Comparison of ENCODE assay signal across 20 cellular contexts in the genomic region with DNA sequence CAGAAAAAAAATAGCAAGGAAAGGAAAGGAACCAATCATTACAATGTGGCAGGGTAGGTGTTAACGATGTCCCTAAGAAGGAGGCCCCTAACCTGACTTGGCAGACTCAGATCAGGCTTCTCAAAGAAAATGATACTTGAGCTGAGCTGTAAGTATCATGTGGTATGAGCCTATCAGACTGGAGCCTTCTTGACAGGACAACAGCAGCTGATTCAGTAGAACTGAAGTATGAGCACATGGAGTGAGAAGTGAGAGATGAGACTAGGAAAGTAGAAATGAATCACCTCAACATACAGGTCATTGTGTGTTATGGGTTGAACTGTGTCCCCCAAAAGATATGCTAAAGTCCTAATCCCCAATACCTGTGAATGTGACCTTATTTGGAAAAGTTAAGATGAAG.
DNase-seq lines count a peak whose midpoint lies in the region; ATAC-seq, FAIRE-seq and TF ChIP-seq lines count a peak whose summit lies in the region.
"Had no signal": no experiment of that assay in that cellular context is flagged by ENCODE, and none has a peak within 500 bp of the region (broad histone marks: within the 10 kb centered on the region; RNA-seq: fewer than 3 reads in every experiment).

No MANE protein-coding gene starts in this region.

- no peak overlapping the region for H3K27ac ChIP-seq in GM12878 (ENCODE audit: control insufficient read depth, insufficient read depth)
- no peak overlapping the region for H3K27ac ChIP-seq in adrenal gland
- H3K27ac ChIP-seq in SJCRH30 = no peak overlapping the region
- H3K27ac ChIP-seq: colonic mucosa, psoas muscle had no signal

- 12% methylated on average over 1 of the region's 1 CpG for WGBS in GM12878 (ENCODE audit: insufficient coverage, insufficient replicate concordance, low lambda C conversion rate, missing lambda C conversion rate)
- 81 to 91% (median 88%) methylated on average over 1 of the region's 1 CpG for WGBS in adrenal gland, 4 donors

- H3K9me3 ChIP-seq in GM12878 (replicated peaks; ENCODE audit: control insufficient read depth, insufficient read depth, low read length) (no peaks in the 10 kb centered on the region), adrenal gland (replicated peaks in 1 of 3) (no peaks in the 10 kb centered on the region), SJCRH30 (replicated peaks) (no peaks in the 10 kb centered on the region)
- H3K9me3 ChIP-seq: colonic mucosa, psoas muscle had no signal

- in situ Hi-C loops in GM12878 (cut with MboI) = no loop called here

- RAD21 ChIA-PET in GM12878 (lab: Charles Lee; ENCODE audit: unreplicated experiment) = no interaction called here

- no peak overlapping the region for H3K9ac ChIP-seq in GM12878 (ENCODE audit: control insufficient read depth, insufficient read depth, low read length)

- DNase-seq in GM12878 (ENCODE audit: low read depth, low spot score) = no peak
- DNase-seq in activated CD4-positive, CD25-positive, alpha-beta regulatory T cell (lab: John Stamatoyannopoulos, UW) = no peak
- DNase-seq in germinal center (ENCODE audit: low spot score) = no peak
- no peak for DNase-seq in adrenal gland
- no peak for DNase-seq in SJCRH30
- DNase-seq: activated CD8-positive, alpha-beta T cell treated with anti-CD3 and anti-CD28 coated beads for 36 hours; activated naive CD8-positive, alpha-beta T cell treated with anti-CD3 and anti-CD28 coated beads for 36 hours; activated T-cell treated with anti-CD3 and anti-CD28 coated beads, Interleukin-2, amount 50 U/mL, for 24 hours; colonic mucosa; COR-L47; kidney glomerular epithelial cell; NCI-H1694 treated with DMSO at 0.1 percent for 48 hours; psoas muscle; stimulated activated CD4-positive, alpha-beta T cell treated with anti-CD3 and anti-CD28 coated beads, Interleukin-4, amount 100 ng/mL, for 4 hours; T-helper 1 cell had no signal

- peak; percentile 85 for ATAC-seq in GM18867 (IDR thresholded peaks at IDR 0.05; ENCODE audit: unreplicated experiment)
- peak; percentile 62 for ATAC-seq in GM21381 (IDR thresholded peaks at IDR 0.05; ENCODE audit: unreplicated experiment)
- ATAC-seq in HG03025 (IDR thresholded peaks at IDR 0.05; ENCODE audit: low FRiP score, unreplicated experiment) = peak; percentile 86
- peak; percentile 58 for ATAC-seq in GM12878
- ATAC-seq: activated CD8-positive, alpha-beta T cell treated with anti-CD3 and anti-CD28 coated beads for 36 hours; HCT116; psoas muscle had no signal

- CTCF ChIA-PET in GM12878 (lab: Yijun Ruan, JAX) = interaction anchor here (1.8 kb wide), 1 partner anchor 15 kb away, joined by 5 read pairs; no protein-coding TSS in a partner anchor

- SMC1A ChIA-PET in GM12878 (lab: Charles Lee; ENCODE audit: uncharacterized antibody, unreplicated experiment) = interaction anchor here (0.7 kb wide), 1 partner anchor 360 kb away, joined by 3 read pairs; no protein-coding TSS in a partner anchor

- TF ChIP-seq POLR2A in GM12878 (IDR thresholded peaks at IDR 0.05; ENCODE audit: low read depth, low read length) (no peak), adrenal gland (IDR thresholded peaks at IDR 0.05) (no peak)

- H3K4me3 ChIP-seq in GM12878 (no peak overlapping the region), adrenal gland (no peak overlapping the region), SJCRH30 (no peak overlapping the region)
- H3K4me3 ChIP-seq: colonic mucosa, psoas muscle, smooth muscle cell had no signal

- TF ChIP-seq EP300 in GM12878 (IDR thresholded peaks at IDR 0.05; ENCODE audit: borderline replicate concordance in 1 of 2, control insufficient read depth in 1 of 2, low read depth in 2 of 2, low read length in 2 of 2) = no peak

- no peaks in the 10 kb centered on the region for H4K20me1 ChIP-seq in GM12878 (ENCODE audit: control insufficient read depth, insufficient read depth)

- FAIRE-seq in GM12878 (lab: Jason Lieb, UNC) = no peak

- no peak overlapping the region for H3K4me2 ChIP-seq in GM12878 (ENCODE audit: control insufficient read depth, insufficient read depth)
- H3K4me2 ChIP-seq: smooth muscle cell had no signal

- H3K4me1 ChIP-seq in GM12878 (ENCODE audit: control insufficient read depth, insufficient read depth, low read length) (no peaks in the 10 kb centered on the region), adrenal gland (replicated peaks in 1 of 2) (no peaks in the 10 kb centered on the region), SJCRH30 (no peaks in the 10 kb centered on the region)
- H3K4me1 ChIP-seq: colonic mucosa, psoas muscle had no signal

- TF ChIP-seq RAD21 in GM12878 (IDR thresholded peaks at IDR 0.05; ENCODE audit: insufficient read depth, low read depth, low read length) = no peak

- POLR2A ChIA-PET in GM12878 (lab: Charles Lee) = no interaction called here

- no TSS peak for BruUV-seq in GM12878 (replicated peaks; lab: Mats Ljungman, UMichigan)

- no peak for TF ChIP-seq CTCF in GM12878 (IDR thresholded peaks at IDR 0.05 in 2 of 3, conservative IDR thresholded peaks at IDR 0.05 in 1 of 3; ENCODE audit: control insufficient read depth in 2 of 3, extremely low read depth in 1 of 3, insufficient read depth in 1 of 3, low read depth in 3 of 3, low read length in 3 of 3)
- no peak for TF ChIP-seq CTCF in adrenal gland (IDR thresholded peaks at IDR 0.05)

- no peak overlapping the region for H2AFZ ChIP-seq in GM12878 (ENCODE audit: control insufficient read depth, low read depth, low read length)

- no peaks in the 10 kb centered on the region for H3K79me2 ChIP-seq in GM12878 (ENCODE audit: control insufficient read depth, insufficient read depth, low read length)

- H3K36me3 ChIP-seq in GM12878 (ENCODE audit: control insufficient read depth in 2 of 2, insufficient read depth in 2 of 2, low read length in 1 of 2) = no peaks in the 10 kb centered on the region
- no peaks in the 10 kb centered on the region for H3K36me3 ChIP-seq in adrenal gland (replicated peaks in 1 of 2)
- no peaks in the 10 kb centered on the region for H3K36me3 ChIP-seq in SJCRH30
- H3K36me3 ChIP-seq: colonic mucosa had no signal

- H3K27me3 ChIP-seq in GM12878 (replicated peaks in 1 of 2; ENCODE audit: control insufficient read depth in 2 of 2, insufficient read depth in 2 of 2, low read length in 1 of 2) = no peaks in the 10 kb centered on the region
- H3K27me3 ChIP-seq in adrenal gland = no peaks in the 10 kb centered on the region
- no peaks in the 10 kb centered on the region for H3K27me3 ChIP-seq in SJCRH30
- H3K27me3 ChIP-seq: colonic mucosa had no signal

- intact Hi-C loops in GM12878 (cut with micrococcal nuclease; ENCODE audit: unreplicated experiment) (no loop called here), adrenal gland (cut with DNase I) (no loop called here)

TF ChIP-seq in GM12878, 131 proteins besides CTCF, POLR2A, EP300 and RAD21 (continues in another document):
- TF ChIP-seq, protein P1, sequence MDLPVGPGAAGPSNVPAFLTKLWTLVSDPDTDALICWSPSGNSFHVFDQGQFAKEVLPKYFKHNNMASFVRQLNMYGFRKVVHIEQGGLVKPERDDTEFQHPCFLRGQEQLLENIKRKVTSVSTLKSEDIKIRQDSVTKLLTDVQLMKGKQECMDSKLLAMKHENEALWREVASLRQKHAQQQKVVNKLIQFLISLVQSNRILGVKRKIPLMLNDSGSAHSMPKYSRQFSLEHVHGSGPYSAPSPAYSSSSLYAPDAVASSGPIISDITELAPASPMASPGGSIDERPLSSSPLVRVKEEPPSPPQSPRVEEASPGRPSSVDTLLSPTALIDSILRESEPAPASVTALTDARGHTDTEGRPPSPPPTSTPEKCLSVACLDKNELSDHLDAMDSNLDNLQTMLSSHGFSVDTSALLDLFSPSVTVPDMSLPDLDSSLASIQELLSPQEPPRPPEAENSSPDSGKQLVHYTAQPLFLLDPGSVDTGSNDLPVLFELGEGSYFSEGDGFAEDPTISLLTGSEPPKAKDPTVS (IDR thresholded peaks at IDR 0.05; ENCODE audit: low read depth, low read length) = no peak
- no peak for TF ChIP-seq RB1 (IDR thresholded peaks at IDR 0.05; ENCODE audit: borderline replicate concordance)
- TF ChIP-seq, protein P2, sequence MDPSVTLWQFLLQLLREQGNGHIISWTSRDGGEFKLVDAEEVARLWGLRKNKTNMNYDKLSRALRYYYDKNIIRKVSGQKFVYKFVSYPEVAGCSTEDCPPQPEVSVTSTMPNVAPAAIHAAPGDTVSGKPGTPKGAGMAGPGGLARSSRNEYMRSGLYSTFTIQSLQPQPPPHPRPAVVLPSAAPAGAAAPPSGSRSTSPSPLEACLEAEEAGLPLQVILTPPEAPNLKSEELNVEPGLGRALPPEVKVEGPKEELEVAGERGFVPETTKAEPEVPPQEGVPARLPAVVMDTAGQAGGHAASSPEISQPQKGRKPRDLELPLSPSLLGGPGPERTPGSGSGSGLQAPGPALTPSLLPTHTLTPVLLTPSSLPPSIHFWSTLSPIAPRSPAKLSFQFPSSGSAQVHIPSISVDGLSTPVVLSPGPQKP (IDR thresholded peaks at IDR 0.05; ENCODE audit: low read depth, low read length) = no peak
- TF ChIP-seq KLF5 (IDR thresholded peaks at IDR 0.05; ENCODE audit: partially characterized antibody) = no peak
- no peak for TF ChIP-seq SUZ12 (IDR thresholded peaks at IDR 0.05; ENCODE audit: unreplicated experiment)
- TF ChIP-seq CHD1 (IDR thresholded peaks at IDR 0.05; ENCODE audit: low read depth, low read length) = no peak
- TF ChIP-seq, protein P3, sequence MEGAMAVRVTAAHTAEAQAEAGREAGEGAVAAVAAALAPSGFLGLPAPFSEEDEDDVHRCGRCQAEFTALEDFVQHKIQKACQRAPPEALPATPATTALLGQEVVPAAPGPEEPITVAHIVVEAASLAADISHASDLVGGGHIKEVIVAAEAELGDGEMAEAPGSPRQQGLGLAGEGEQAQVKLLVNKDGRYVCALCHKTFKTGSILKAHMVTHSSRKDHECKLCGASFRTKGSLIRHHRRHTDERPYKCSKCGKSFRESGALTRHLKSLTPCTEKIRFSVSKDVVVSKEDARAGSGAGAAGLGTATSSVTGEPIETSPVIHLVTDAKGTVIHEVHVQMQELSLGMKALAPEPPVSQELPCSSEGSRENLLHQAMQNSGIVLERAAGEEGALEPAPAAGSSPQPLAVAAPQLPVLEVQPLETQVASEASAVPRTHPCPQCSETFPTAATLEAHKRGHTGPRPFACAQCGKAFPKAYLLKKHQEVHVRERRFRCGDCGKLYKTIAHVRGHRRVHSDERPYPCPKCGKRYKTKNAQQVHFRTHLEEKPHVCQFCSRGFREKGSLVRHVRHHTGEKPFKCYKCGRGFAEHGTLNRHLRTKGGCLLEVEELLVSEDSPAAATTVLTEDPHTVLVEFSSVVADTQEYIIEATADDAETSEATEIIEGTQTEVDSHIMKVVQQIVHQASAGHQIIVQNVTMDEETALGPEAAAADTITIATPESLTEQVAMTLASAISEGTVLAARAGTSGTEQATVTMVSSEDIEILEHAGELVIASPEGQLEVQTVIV (IDR thresholded peaks at IDR 0.05; ENCODE audit: borderline replicate concordance, partially characterized antibody) = no peak
